Comparison of ENCODE assay signal across 9 cellular contexts in genomic region chr20:219290-220115, GRCh38. TPM values are rescaled to one million over a fixed set of nuclear protein-coding genes. Genes with fewer than 3 reads are reported as not detected.
A peak's percentile ranks its signal among the peaks of the same experiment; 100 is the strongest.
DNase-seq lines count a peak whose midpoint lies in the region; ATAC-seq and TF ChIP-seq lines count a peak whose summit lies in the region.
"Had no signal": no experiment of that assay in that cellular context is flagged by ENCODE, and none has a peak within 500 bp of the region (broad histone marks: within the 10 kb centered on the region; RNA-seq: fewer than 3 reads in every experiment).

No MANE protein-coding gene starts in this region.

- ATAC-seq in PC-3 (peak; percentile 73), heart right ventricle (peak in 6 of 8 donors; percentile 55 to 74 (median 64)), GM18519 (IDR thresholded peaks at IDR 0.05; ENCODE audit: low FRiP score, unreplicated experiment) (no peak)

- H3K27ac ChIP-seq in PC-3 (ENCODE audit: low read length) (no peak overlapping the region), heart right ventricle (no peak overlapping the region)

- H3K79me2 ChIP-seq in PC-3 (ENCODE audit: low read length), result no peaks in the 10 kb centered on the region

- H4K20me1 ChIP-seq in PC-3 (ENCODE audit: low read length), result no peaks in the 10 kb centered on the region

- no peaks in the 10 kb centered on the region for H3F3A ChIP-seq in PC-3 (ENCODE audit: low read length, unreplicated experiment)

- WGBS in heart right ventricle, 2 donors, result 0 to 5% methylated on average over 1 of the region's 1 CpG

- TF ChIP-seq CTCF in PC-3 (conservative IDR thresholded peaks at IDR 0.05; ENCODE audit: low read depth, low read length) (peak; percentile 79), heart right ventricle (IDR thresholded peaks at IDR 0.05) (peak in 8 of 9 donors; percentile 11 to 54 (median 43))

- no peaks in the 10 kb centered on the region for H3K9me3 ChIP-seq in PC-3 (ENCODE audit: low read length)
- H3K9me3 ChIP-seq in heart right ventricle, result no peaks in the 10 kb centered on the region

- CTCF ChIA-PET in PC-3 (lab: Charles Lee), result no interaction called here

- H3K4me1 ChIP-seq in PC-3 (ENCODE audit: insufficient read depth, low read length) (no peaks in the 10 kb centered on the region), heart right ventricle (peaks cover 0 to 12% (median 0%) of the 10 kb centered on the region in 9 donors)

- intact Hi-C loops in PC-3 (cut with micrococcal nuclease) (no loop called here), heart right ventricle (cut with DNase I) (loop anchor here in 1 of 10 donors (10.0 kb wide), 1 partner anchor 115 kb away; no protein-coding TSS in a partner anchor), posterior cingulate gyrus (cut with DNase I) (no loop called here)

- H3K4me2 ChIP-seq in PC-3 (ENCODE audit: low read length), result no peak overlapping the region

- DNase-seq in AG08396 (ENCODE audit: low spot score) (peak; percentile 30), H4 (ENCODE audit: low spot score) (peak; percentile 19), PC-3 (peak; percentile 63), heart right ventricle (no peak), hippocampal formation (lab: John Stamatoyannopoulos, UW) (no peak), posterior cingulate gyrus (no peak)
- DNase-seq in activated effector memory CD4-positive, alpha-beta T cell treated with Interleukin-2 at 50 U/mL for 16 hours, result no peak

- H3K27me3 ChIP-seq in PC-3 (ENCODE audit: low read length) (peaks cover 28% of the 10 kb centered on the region), heart right ventricle (peaks cover 0 to 29% (median 4%) of the 10 kb centered on the region in 7 donors)

- H3K36me3 ChIP-seq in PC-3 (ENCODE audit: low read depth, low read length) (no peaks in the 10 kb centered on the region), heart right ventricle (no peaks in the 10 kb centered on the region)

- POLR2A ChIA-PET in PC-3 (lab: Charles Lee; ENCODE audit: unreplicated experiment), result no interaction called here

- no peaks in the 10 kb centered on the region for H3K9me2 ChIP-seq in PC-3 (replicated peaks; ENCODE audit: low read length)

- no peak overlapping the region for H3K9ac ChIP-seq in PC-3 (ENCODE audit: low read length)

- BruUV-seq in PC-3 (replicated peaks; lab: Mats Ljungman, UMichigan), result no TSS peak

- H2AFZ ChIP-seq in PC-3 (ENCODE audit: low read length), result no peak overlapping the region

- H3K4me3 ChIP-seq in PC-3 (ENCODE audit: low read length) (no peak overlapping the region), heart right ventricle (no peak overlapping the region)

RNA-seq across cellular contexts. Expression of gene DEFB129, which starts 7.6 kb away (rescaled TPM):
- total RNA-seq in H4 (2014; rRNA removed; shearing (Covaris generic)), result not detected in 2 replicates
- not detected in 2 replicates for total RNA-seq in PC-3 (2014; rRNA removed)
- not detected for total RNA-seq in heart right ventricle
- polyA plus RNA-seq in heart right ventricle, result not detected
- polyA plus RNA-seq: adipose tissue had no signal

RNA-seq across cellular contexts. Expression of gene DEFB128, which starts 30.0 kb away (rescaled TPM):
- total RNA-seq in H4 (2014; rRNA removed; shearing (Covaris generic)), result not detected in 2 replicates
- not detected in 2 replicates for total RNA-seq in PC-3 (2014; rRNA removed)
- total RNA-seq in heart right ventricle, result not detected
- polyA plus RNA-seq in heart right ventricle, result not detected
- polyA plus RNA-seq: adipose tissue had no signal

RNA-seq across cellular contexts. Expression of gene DEFB132, which starts 38.0 kb away (rescaled TPM):
- total RNA-seq in H4 (2014; rRNA removed; shearing (Covaris generic)), result not detected in 2 replicates
- total RNA-seq in PC-3 (2014; rRNA removed), result not detected in 2 replicates
- under 1 TPM in 2 of 10 donors, not detected in 8; 0.12 to 0.30 TPM for total RNA-seq in heart right ventricle
- polyA plus RNA-seq in heart right ventricle, result not detected

Comparison
In these comparisons a context has a peak if more than half of its experiments do, and no peak if none do; other contexts are left out.
1. DNase-seq: peak in AG08396 (single experiment), H4 (single experiment) and PC-3 (single experiment); none in heart right ventricle (0 of 2), hippocampal formation (0 of 2), activated effector memory CD4-positive, alpha-beta T cell treated with Interleukin-2 at 50 U/mL for 16 hours (single experiment) and posterior cingulate gyrus (0 of 10).